In the genomic region with DNA sequence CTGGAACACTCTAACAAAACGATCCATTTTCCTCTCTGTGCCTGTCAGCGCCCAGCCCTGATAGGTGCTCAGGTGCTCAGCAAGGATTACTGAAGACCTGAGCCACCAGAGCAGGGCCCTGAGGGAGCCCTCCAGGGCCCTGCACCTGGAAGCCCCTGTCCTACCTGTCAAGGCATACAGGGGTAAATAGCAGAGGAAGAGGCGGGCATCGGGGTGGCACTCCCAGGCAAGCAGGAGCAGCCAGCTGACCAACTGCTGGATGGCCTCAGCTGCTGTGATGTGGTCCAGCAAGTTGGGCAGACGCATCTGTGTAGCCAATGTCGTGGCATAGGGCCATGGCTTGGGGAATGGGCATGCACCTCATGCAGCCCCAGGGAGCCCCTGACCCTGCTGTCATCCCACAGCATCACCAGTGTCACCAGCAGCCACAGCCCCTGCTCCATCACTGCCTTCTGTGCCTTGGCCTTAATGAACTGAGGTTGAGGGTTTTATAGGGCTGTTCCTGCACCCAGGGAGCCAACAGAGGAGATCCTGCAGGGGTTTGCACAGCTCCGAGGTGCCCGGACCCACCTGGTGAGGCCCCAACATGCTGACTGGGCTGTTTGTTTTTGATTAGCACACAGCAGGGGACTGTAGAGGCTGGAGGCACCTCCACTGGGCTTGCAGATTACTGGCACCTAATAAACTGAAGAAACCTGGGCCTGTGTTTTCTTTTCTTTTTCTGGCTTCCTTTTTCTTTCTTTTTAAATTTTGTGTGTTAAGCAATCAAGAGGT, we compare ENCODE assay signal across 15 cellular contexts. TPM values are rescaled to one million over a fixed set of nuclear protein-coding genes. Genes with fewer than 3 reads are reported as not detected.
DNase-seq lines count a peak whose midpoint lies in the region; ATAC-seq and TF ChIP-seq lines count a peak whose summit lies in the region.
"Had no signal": no experiment of that assay in that cellular context is flagged by ENCODE, and none has a peak within 500 bp of the region (broad histone marks: within the 10 kb centered on the region; RNA-seq: fewer than 3 reads in every experiment).

No MANE protein-coding gene starts in this region.

- H3K27ac Mint-ChIP-seq in activated CD4-positive, alpha-beta T cell treated with anti-CD3 and anti-CD28 coated beads, Interleukin-2, amount 10 ng/mL, durations not matched to agents 7 days and 5 days: peak overlapping the region; percentile 72
- H3K27ac Mint-ChIP-seq in activated CD4-positive, alpha-beta T cell treated with anti-CD3 and anti-CD28 coated beads for 36 hours: no peak overlapping the region
- H3K27ac Mint-ChIP-seq in endodermal cell: no peak overlapping the region
- no peak overlapping the region for H3K27ac Mint-ChIP-seq in activated CD8-positive, alpha-beta memory T cell treated with anti-CD3 and anti-CD28 coated beads, Interleukin-2, amount 10 ng/mL, durations not matched to agents 7 days and 5 days

- CTCF ChIA-PET in activated CD4-positive, alpha-beta T cell treated with anti-CD3 and anti-CD28 coated beads, Interleukin-2, amount 10 ng/mL, durations not matched to agents 7 days and 5 days (lab: Charles Lee): interaction anchor here (0.6 kb wide), 1 partner anchor 964 kb away, joined by 3 read pairs; no protein-coding TSS in a partner anchor
- CTCF ChIA-PET in activated CD4-positive, alpha-beta T cell treated with anti-CD3 and anti-CD28 coated beads for 36 hours (lab: Charles Lee): interaction anchor here (0.6 to 1.3 kb wide), 2 partner anchors 8 to 706 kb away, joined by 4 read pairs; partner anchors contain the start of gene WDR6
- CTCF ChIA-PET in activated CD8-positive, alpha-beta memory T cell treated with anti-CD3 and anti-CD28 coated beads, Interleukin-2, amount 10 ng/mL, durations not matched to agents 7 days and 5 days (lab: Charles Lee): interaction anchor here (1.3 kb wide), 1 partner anchor 11 kb away, joined by 6 read pairs; no protein-coding TSS in a partner anchor
- CTCF ChIA-PET in PC-3 (lab: Charles Lee): no interaction called here

- H3K9ac ChIP-seq in endodermal cell (ENCODE audit: extremely low read depth, low read length, poor library complexity, severe bottlenecking) (no peak overlapping the region), PC-3 (ENCODE audit: low read length) (no peak overlapping the region)

- peaks cover 10% of the 10 kb centered on the region for H3K4me1 ChIP-seq in endodermal cell (ENCODE audit: control insufficient read depth, insufficient read depth, low read length)
- peaks cover under 1 to 49% (median 28%) of the 10 kb centered on the region in 4 donors for H3K4me1 ChIP-seq in stomach
- no peaks in the 10 kb centered on the region for H3K4me1 ChIP-seq in heart right ventricle
- H3K4me1 ChIP-seq in PC-3 (ENCODE audit: insufficient read depth, low read length): no peaks in the 10 kb centered on the region

- no peaks in the 10 kb centered on the region for H3F3A ChIP-seq in PC-3 (ENCODE audit: low read length, unreplicated experiment)

- POLR2A ChIA-PET in activated CD4-positive, alpha-beta T cell treated with anti-CD3 and anti-CD28 coated beads, Interleukin-2, amount 10 ng/mL, durations not matched to agents 7 days and 5 days (lab: Charles Lee): no interaction called here
- POLR2A ChIA-PET in activated CD4-positive, alpha-beta T cell treated with anti-CD3 and anti-CD28 coated beads for 36 hours (lab: Charles Lee): no interaction called here
- POLR2A ChIA-PET in PC-3 (lab: Charles Lee; ENCODE audit: unreplicated experiment): interaction anchor here (0.5 kb wide), 1 partner anchor 410 kb away, joined by 3 read pairs; no protein-coding TSS in a partner anchor

- H3K36me3 Mint-ChIP-seq in activated CD4-positive, alpha-beta T cell treated with anti-CD3 and anti-CD28 coated beads, Interleukin-2, amount 10 ng/mL, durations not matched to agents 7 days and 5 days (ENCODE audit: low read depth): peaks cover 6% of the 10 kb centered on the region
- H3K36me3 Mint-ChIP-seq in activated CD4-positive, alpha-beta T cell treated with anti-CD3 and anti-CD28 coated beads for 36 hours (ENCODE audit: low read depth): peaks cover 8% of the 10 kb centered on the region
- H3K36me3 Mint-ChIP-seq in endodermal cell (ENCODE audit: low read depth): peaks cover 4% of the 10 kb centered on the region
- peaks cover 5% of the 10 kb centered on the region for H3K36me3 Mint-ChIP-seq in activated CD8-positive, alpha-beta memory T cell treated with anti-CD3 and anti-CD28 coated beads, Interleukin-2, amount 10 ng/mL, durations not matched to agents 7 days and 5 days

- H3K27me3 ChIP-seq in endodermal cell (ENCODE audit: control insufficient read depth, insufficient read depth, low read length, poor library complexity, severe bottlenecking): peaks cover 84% of the 10 kb centered on the region
- no peaks in the 10 kb centered on the region for H3K27me3 ChIP-seq in stomach
- H3K27me3 ChIP-seq in heart right ventricle: no peaks in the 10 kb centered on the region
- no peaks in the 10 kb centered on the region for H3K27me3 ChIP-seq in PC-3 (ENCODE audit: low read length)

- H3K79me2 ChIP-seq in PC-3 (ENCODE audit: low read length): peaks cover 7% of the 10 kb centered on the region; the same call in 1 of the 2 replicates

- 83 to 90% methylated on average over 6 to 8 of the region's 8 CpGs for WGBS in endodermal cell (ENCODE audit: insufficient coverage in 1 of 2, insufficient read length in 1 of 2), 2 experiments
- whole genome bisulfite sequencing in stomach, 5 donors: 45 to 61% (median 49%) methylated on average over 7 to 8 of the region's 8 CpGs
- WGBS in heart right ventricle, 2 donors: 86% methylated on average over 8 of the region's 8 CpGs

- H3K4me3 Mint-ChIP-seq in activated CD4-positive, alpha-beta T cell treated with anti-CD3 and anti-CD28 coated beads, Interleukin-2, amount 10 ng/mL, durations not matched to agents 7 days and 5 days: no peak overlapping the region
- H3K4me3 Mint-ChIP-seq in activated CD4-positive, alpha-beta T cell treated with anti-CD3 and anti-CD28 coated beads for 36 hours: no peak overlapping the region
- H3K4me3 Mint-ChIP-seq in endodermal cell: no peak overlapping the region
- H3K4me3 Mint-ChIP-seq in activated CD8-positive, alpha-beta memory T cell treated with anti-CD3 and anti-CD28 coated beads, Interleukin-2, amount 10 ng/mL, durations not matched to agents 7 days and 5 days: no peak overlapping the region
- H3K4me3 Mint-ChIP-seq: CD4-positive, CD25-positive, alpha-beta regulatory T cell had no signal

- H4K20me1 ChIP-seq in PC-3 (ENCODE audit: low read length): no peaks in the 10 kb centered on the region

- H3K9me3 ChIP-seq in endodermal cell (ENCODE audit: control insufficient read depth, low read length): no peaks in the 10 kb centered on the region
- no peaks in the 10 kb centered on the region for H3K9me3 ChIP-seq in stomach
- no peaks in the 10 kb centered on the region for H3K9me3 ChIP-seq in heart right ventricle
- H3K9me3 ChIP-seq in PC-3 (ENCODE audit: low read length): no peaks in the 10 kb centered on the region

- H3K27ac ChIP-seq in endodermal cell (ENCODE audit: low read depth, low read length) (peak overlapping the region; percentile 72), stomach (peak overlapping the region in 3 of 5 donors; percentile 7 to 22 (median 9)), heart right ventricle (no peak overlapping the region), PC-3 (ENCODE audit: low read length) (no peak overlapping the region)
- H3K27ac ChIP-seq: epithelial cell of prostate had no signal

- intact Hi-C loops in activated CD4-positive, alpha-beta T cell treated with anti-CD3 and anti-CD28 coated beads for 36 hours (cut with DNase I, micrococcal nuclease): no loop called here
- intact Hi-C loops in stomach (cut with DNase I; ENCODE audit: low total_unique reads): no loop called here
- intact Hi-C loops in heart right ventricle (cut with DNase I): loop anchor here in 1 of 10 donors (10.0 kb wide), 1 partner anchor 96 kb away; the partner anchor contains the start of gene QRICH1
- intact Hi-C loops in PC-3 (cut with micrococcal nuclease): no loop called here

- TF ChIP-seq POLR2A in stomach (IDR thresholded peaks at IDR 0.05): no peak

- H3K9me3 Mint-ChIP-seq in activated CD4-positive, alpha-beta T cell treated with anti-CD3 and anti-CD28 coated beads, Interleukin-2, amount 10 ng/mL, durations not matched to agents 7 days and 5 days: no peaks in the 10 kb centered on the region
- H3K9me3 Mint-ChIP-seq in activated CD4-positive, alpha-beta T cell treated with anti-CD3 and anti-CD28 coated beads for 36 hours (ENCODE audit: low read depth): no peaks in the 10 kb centered on the region
- H3K9me3 Mint-ChIP-seq in endodermal cell: no peaks in the 10 kb centered on the region
- H3K9me3 Mint-ChIP-seq in activated CD8-positive, alpha-beta memory T cell treated with anti-CD3 and anti-CD28 coated beads, Interleukin-2, amount 10 ng/mL, durations not matched to agents 7 days and 5 days (ENCODE audit: low read depth): no peaks in the 10 kb centered on the region

- TF ChIP-seq CTCF in endodermal cell (conservative IDR thresholded peaks at IDR 0.05) (no peak), stomach (IDR thresholded peaks at IDR 0.05) (no peak), heart right ventricle (IDR thresholded peaks at IDR 0.05) (no peak), PC-3 (conservative IDR thresholded peaks at IDR 0.05; ENCODE audit: low read depth, low read length) (no peak)

- H3K36me3 ChIP-seq in endodermal cell (ENCODE audit: control insufficient read depth, insufficient read depth, low read length): no peaks in the 10 kb centered on the region
- H3K36me3 ChIP-seq in stomach: peaks cover 0 to 51% (median 34%) of the 10 kb centered on the region in 4 donors
- peaks cover 0 to 42% (median 0%) of the 10 kb centered on the region in 9 donors for H3K36me3 ChIP-seq in heart right ventricle
- no peaks in the 10 kb centered on the region for H3K36me3 ChIP-seq in PC-3 (ENCODE audit: low read depth, low read length)

- no peak for ATAC-seq in activated CD4-positive, alpha-beta T cell treated with anti-CD3 and anti-CD28 coated beads for 36 hours
- ATAC-seq in heart right ventricle: no peak
- ATAC-seq in activated CD8-positive, alpha-beta memory T cell treated with anti-CD3 and anti-CD28 coated beads, Interleukin-2, amount 10 ng/mL, durations not matched to agents 7 days and 5 days: no peak
- no peak for ATAC-seq in PC-3
- ATAC-seq: GM12878 had no signal

- no peak for TF ChIP-seq EP300 in stomach (IDR thresholded peaks at IDR 0.05)

- no peaks in the 10 kb centered on the region for H3K27me3 Mint-ChIP-seq in activated CD4-positive, alpha-beta T cell treated with anti-CD3 and anti-CD28 coated beads, Interleukin-2, amount 10 ng/mL, durations not matched to agents 7 days and 5 days
- H3K27me3 Mint-ChIP-seq in activated CD4-positive, alpha-beta T cell treated with anti-CD3 and anti-CD28 coated beads for 36 hours: no peaks in the 10 kb centered on the region
- peaks cover 79% of the 10 kb centered on the region for H3K27me3 Mint-ChIP-seq in endodermal cell (ENCODE audit: insufficient read depth)
- H3K27me3 Mint-ChIP-seq in activated CD8-positive, alpha-beta memory T cell treated with anti-CD3 and anti-CD28 coated beads, Interleukin-2, amount 10 ng/mL, durations not matched to agents 7 days and 5 days: no peaks in the 10 kb centered on the region
- H3K27me3 Mint-ChIP-seq: CD4-positive, CD25-positive, alpha-beta regulatory T cell had no signal

- H2AFZ ChIP-seq in PC-3 (ENCODE audit: low read length): no peak overlapping the region

- peaks cover 18% of the 10 kb centered on the region for H3K4me1 Mint-ChIP-seq in activated CD4-positive, alpha-beta T cell treated with anti-CD3 and anti-CD28 coated beads, Interleukin-2, amount 10 ng/mL, durations not matched to agents 7 days and 5 days
- peaks cover 4% of the 10 kb centered on the region for H3K4me1 Mint-ChIP-seq in activated CD4-positive, alpha-beta T cell treated with anti-CD3 and anti-CD28 coated beads for 36 hours
- H3K4me1 Mint-ChIP-seq in endodermal cell: peaks cover 28% of the 10 kb centered on the region
- peaks cover 13% of the 10 kb centered on the region for H3K4me1 Mint-ChIP-seq in activated CD8-positive, alpha-beta memory T cell treated with anti-CD3 and anti-CD28 coated beads, Interleukin-2, amount 10 ng/mL, durations not matched to agents 7 days and 5 days

- H3K4me2 ChIP-seq in PC-3 (ENCODE audit: low read length): no peak overlapping the region

- no peak for DNase-seq in activated CD4-positive, alpha-beta T cell treated with anti-CD3 and anti-CD28 coated beads, Interleukin-2, amount 10 ng/mL, durations not matched to agents 7 days and 5 days
- no peak for DNase-seq in activated CD4-positive, alpha-beta T cell treated with anti-CD3 and anti-CD28 coated beads for 36 hours
- DNase-seq in NCI-H510A (lab: John Stamatoyannopoulos, UW) (peak; percentile 44), endodermal cell (no peak), stomach (no peak), heart right ventricle (no peak), PC-3 (no peak)
- no peak for DNase-seq in activated CD8-positive, alpha-beta memory T cell treated with anti-CD3 and anti-CD28 coated beads, Interleukin-2, amount 10 ng/mL, durations not matched to agents 7 days and 5 days
- DNase-seq: ACHN; activated effector memory CD4-positive, alpha-beta T cell treated with Interleukin-2 at 50 U/mL for 16 hours; CD4-positive, CD25-positive, alpha-beta regulatory T cell; NCI-H774; stimulated activated naive CD4-positive, alpha-beta T cell treated with Interleukin-2 at 50 U/mL for 16 hours had no signal

- H3K9me2 ChIP-seq in PC-3 (replicated peaks; ENCODE audit: low read length): no peaks in the 10 kb centered on the region

- H3K4me3 ChIP-seq in endodermal cell (ENCODE audit: low read length) (peak overlapping the region; percentile 49), stomach (no peak overlapping the region), heart right ventricle (no peak overlapping the region), PC-3 (ENCODE audit: low read length) (no peak overlapping the region)
- H3K4me3 ChIP-seq: GM12878 had no signal

- BruUV-seq in PC-3 (replicated peaks; lab: Mats Ljungman, UMichigan): no TSS peak

RNA-seq across cellular contexts. Expression of gene WDR6, which starts 7.9 kb away (rescaled TPM):
- total RNA-seq in activated CD4-positive, alpha-beta T cell treated with anti-CD3 and anti-CD28 coated beads, Interleukin-2, amount 10 ng/mL, durations not matched to agents 7 days and 5 days: 100 to 1,000 TPM; 144 to 157 TPM
- total RNA-seq in activated CD4-positive, alpha-beta T cell treated with anti-CD3 and anti-CD28 coated beads for 36 hours: 100 to 1,000 TPM; 109 to 127 TPM
- total RNA-seq in endodermal cell: 100 to 1,000 TPM; 106 to 166 TPM
- 171 TPM for polyA plus RNA-seq in endodermal cell (2013, experiment 1 of 2)
- polyA plus RNA-seq in endodermal cell (2013, experiment 2 of 2): 134 TPM
- total RNA-seq in stomach: 100 to 1,000 TPM in 4 of 5 donors, 10 to 100 TPM in 1; 51.6 to 184 (median 151) TPM
- 100 to 1,000 TPM in 1 of 3 donors, 10 to 100 TPM in 2; 59.4 to 133 (median 65.3) TPM for polyA plus RNA-seq in stomach
- 10 to 100 TPM; 70.4 to 98.8 (median 76.5) TPM for total RNA-seq in heart right ventricle
- polyA plus RNA-seq in heart right ventricle: 100 to 1,000 TPM in 1 of 2 donors, 10 to 100 TPM in 1; 77.5 to 126 TPM
- 100 to 1,000 TPM; 130 to 154 TPM for total RNA-seq in activated CD8-positive, alpha-beta memory T cell treated with anti-CD3 and anti-CD28 coated beads, Interleukin-2, amount 10 ng/mL, durations not matched to agents 7 days and 5 days
- total RNA-seq in PC-3 (2014; rRNA removed): 92.7 and 117 TPM in 2 replicates

RNA-seq across cellular contexts. Expression of gene P4HTM, which starts 9.2 kb away (rescaled TPM):
- 10 to 100 TPM; 45.3 to 47.6 TPM for total RNA-seq in activated CD4-positive, alpha-beta T cell treated with anti-CD3 and anti-CD28 coated beads, Interleukin-2, amount 10 ng/mL, durations not matched to agents 7 days and 5 days
- 10 to 100 TPM; 25.7 to 30.4 TPM for total RNA-seq in activated CD4-positive, alpha-beta T cell treated with anti-CD3 and anti-CD28 coated beads for 36 hours
- 10 to 100 TPM; 12.4 to 17.6 TPM for total RNA-seq in endodermal cell
- 26.5 TPM for polyA plus RNA-seq in endodermal cell (2013, experiment 1 of 2)
- polyA plus RNA-seq in endodermal cell (2013, experiment 2 of 2): 19.4 TPM
- 100 to 1,000 TPM in 3 of 5 donors, 10 to 100 TPM in 2; 34.0 to 383 (median 158) TPM for total RNA-seq in stomach
- polyA plus RNA-seq in stomach: 10 to 100 TPM; 19.1 to 49.2 (median 21.2) TPM
- 10 to 100 TPM; 23.8 to 41.7 (median 30.8) TPM for total RNA-seq in heart right ventricle
- 10 to 100 TPM; 25.8 to 30.9 TPM for polyA plus RNA-seq in heart right ventricle
- 10 to 100 TPM; 44.5 to 50.6 TPM for total RNA-seq in activated CD8-positive, alpha-beta memory T cell treated with anti-CD3 and anti-CD28 coated beads, Interleukin-2, amount 10 ng/mL, durations not matched to agents 7 days and 5 days
- total RNA-seq in PC-3 (2014; rRNA removed): 44.5 and 50.1 TPM in 2 replicates

RNA-seq across cellular contexts. Expression of gene DALRD3, which starts 19.1 kb away (rescaled TPM):
- 10 to 100 TPM; 20.7 to 22.0 TPM for total RNA-seq in activated CD4-positive, alpha-beta T cell treated with anti-CD3 and anti-CD28 coated beads, Interleukin-2, amount 10 ng/mL, durations not matched to agents 7 days and 5 days
- 10 to 100 TPM; 25.8 to 26.0 TPM for total RNA-seq in activated CD4-positive, alpha-beta T cell treated with anti-CD3 and anti-CD28 coated beads for 36 hours
- total RNA-seq in endodermal cell (10 to 100 TPM; 40.8 to 41.9 TPM), stomach (10 to 100 TPM in 4 of 5 donors, 1 to 10 TPM in 1; 2.3 to 74.1 (median 47.1) TPM), heart right ventricle (10 to 100 TPM in 8 of 10 donors, 1 to 10 TPM in 2; 7.6 to 17.8 (median 13.9) TPM), PC-3 (2014; rRNA removed) (37.2 and 43.3 TPM in 2 replicates)
- 47.1 TPM for polyA plus RNA-seq in endodermal cell (2013, experiment 1 of 2)
- 38.8 TPM for polyA plus RNA-seq in endodermal cell (2013, experiment 2 of 2)
- polyA plus RNA-seq in stomach (10 to 100 TPM; 34.9 to 41.4 (median 35.0) TPM), heart right ventricle (10 to 100 TPM; 15.2 to 16.1 TPM)
- total RNA-seq in activated CD8-positive, alpha-beta memory T cell treated with anti-CD3 and anti-CD28 coated beads, Interleukin-2, amount 10 ng/mL, durations not matched to agents 7 days and 5 days: 10 to 100 TPM; 25.8 to 29.9 TPM

RNA-seq across cellular contexts. Expression of gene NDUFAF3, which starts 22.6 kb away (rescaled TPM):
- total RNA-seq in activated CD4-positive, alpha-beta T cell treated with anti-CD3 and anti-CD28 coated beads, Interleukin-2, amount 10 ng/mL, durations not matched to agents 7 days and 5 days: 10 to 100 TPM; 84.5 to 93.2 TPM
- 100 to 1,000 TPM in 1 of 2 experiments, 10 to 100 TPM in 1; 90.8 to 108 TPM for total RNA-seq in activated CD4-positive, alpha-beta T cell treated with anti-CD3 and anti-CD28 coated beads for 36 hours
- total RNA-seq in endodermal cell: 10 to 100 TPM; 32.9 to 39.1 TPM
- polyA plus RNA-seq in endodermal cell (2013, experiment 1 of 2): 54.3 TPM
- polyA plus RNA-seq in endodermal cell (2013, experiment 2 of 2): 50.4 TPM
- 10 to 100 TPM; 41.3 to 74.8 (median 44.9) TPM for total RNA-seq in stomach
- 100 to 1,000 TPM in 1 of 3 donors, 10 to 100 TPM in 2; 93.3 to 105 (median 94.2) TPM for polyA plus RNA-seq in stomach
- 100 to 1,000 TPM; 154 to 186 (median 167) TPM for total RNA-seq in heart right ventricle
- polyA plus RNA-seq in heart right ventricle: 100 to 1,000 TPM; 184 to 280 TPM
- total RNA-seq in activated CD8-positive, alpha-beta memory T cell treated with anti-CD3 and anti-CD28 coated beads, Interleukin-2, amount 10 ng/mL, durations not matched to agents 7 days and 5 days: 100 to 1,000 TPM in 1 of 2 experiments, 10 to 100 TPM in 1; 94.3 to 101 TPM
- total RNA-seq in PC-3 (2014; rRNA removed): 191 and 211 TPM in 2 replicates

RNA-seq across cellular contexts. Expression of gene IMPDH2, which starts 29.9 kb away (rescaled TPM):
- 100 to 1,000 TPM; 152 to 159 TPM for total RNA-seq in activated CD4-positive, alpha-beta T cell treated with anti-CD3 and anti-CD28 coated beads, Interleukin-2, amount 10 ng/mL, durations not matched to agents 7 days and 5 days
- 100 to 1,000 TPM; 504 to 515 TPM for total RNA-seq in activated CD4-positive, alpha-beta T cell treated with anti-CD3 and anti-CD28 coated beads for 36 hours
- 100 to 1,000 TPM; 180 to 195 TPM for total RNA-seq in endodermal cell
- polyA plus RNA-seq in endodermal cell (2013, experiment 1 of 2): 242 TPM
- 211 TPM for polyA plus RNA-seq in endodermal cell (2013, experiment 2 of 2)
- total RNA-seq in stomach: 100 to 1,000 TPM in 3 of 5 donors, 10 to 100 TPM in 2; 50.4 to 159 (median 107) TPM
- polyA plus RNA-seq in stomach: 100 to 1,000 TPM in 2 of 3 donors, 10 to 100 TPM in 1; 90.9 to 156 (median 107) TPM
- total RNA-seq in heart right ventricle: 10 to 100 TPM; 40.7 to 70.3 (median 58.4) TPM
- 100 to 1,000 TPM in 1 of 2 donors, 10 to 100 TPM in 1; 84.0 to 105 TPM for polyA plus RNA-seq in heart right ventricle
- 100 to 1,000 TPM; 186 to 229 TPM for total RNA-seq in activated CD8-positive, alpha-beta memory T cell treated with anti-CD3 and anti-CD28 coated beads, Interleukin-2, amount 10 ng/mL, durations not matched to agents 7 days and 5 days
- 532 and 576 TPM in 2 replicates for total RNA-seq in PC-3 (2014; rRNA removed)

Comparison
In these comparisons a context has a peak if more than half of its experiments do, and no peak if none do; other contexts are left out.
1. H3K27ac ChIP-seq: peak in endodermal cell (single experiment) and stomach (3 of 5); none in heart right ventricle (0 of 10) and PC-3 (single experiment).